Comparison of ENCODE assay signal across 27 cellular contexts in genomic region chr7:33210958-33211357, GRCh38.
"Had no signal": no experiment of that assay in that cellular context is flagged by ENCODE, and none has a peak within 500 bp of the region (broad histone marks: within the 10 kb centered on the region; RNA-seq: fewer than 3 reads in every experiment).

No MANE protein-coding gene starts in this region.

- H3K27ac ChIP-seq: stomach, suprapubic skin, testis, thoracic aorta, thyroid gland, tibial artery, tibial nerve, transverse colon, upper lobe of left lung, upper lobe of right lung, uterus, vagina had no signal

- ATAC-seq: stimulated activated effector memory CD8-positive, alpha-beta T cell treated with anti-CD3 and anti-CD28 coated beads, Interleukin-12 subunit alpha, Interleukin-12 subunit beta, amount 100 ng/mL, for 72 hours; stimulated activated memory B cell treated with anti-CD40 and anti-IgM and Interleukin-4, amounts not matched to agents 10 μg/mL and 1 μg/mL and 100 μg/mL, for 72 hours; stimulated activated naive B cell treated with anti-CD40 and anti-IgM and Interleukin-4, amounts not matched to agents 10 μg/mL and 1 μg/mL and 100 μg/mL, for 72 hours; stimulated activated naive CD8-positive, alpha-beta T cell treated with anti-CD3 and anti-CD28 coated beads, Interleukin-15, amount 100 ng/mL, for 72 hours; stimulated activated naive CD8-positive, alpha-beta T cell treated with anti-CD3 and anti-CD28 coated beads, Interleukin-15, Interleukin-2, amounts not matched to agents 100 U/mL and 50 U/mL, for 24 hours; upper lobe of right lung had no signal

- DNase-seq: stimulated activated CD4-positive, alpha-beta T cell treated with anti-CD3 and anti-CD28 coated beads, Interleukin-2, amount 100 ng/mL, for 48 hours; stimulated activated CD4-positive, alpha-beta T cell treated with anti-CD3 and anti-CD28 coated beads, Interleukin-4, amount 100 ng/mL, for 1 hour; stimulated activated CD4-positive, alpha-beta T cell treated with anti-CD3 and anti-CD28 coated beads, Interleukin-4, amount 100 ng/mL, for 24 hours; stimulated activated CD4-positive, alpha-beta T cell treated with anti-CD3 and anti-CD28 coated beads, Interleukin-4, amount 100 ng/mL, for 4 hours; stimulated activated CD8-positive, alpha-beta memory T cell treated with anti-CD3 and anti-CD28 coated beads, Interleukin-4, amount 100 ng/mL, for 48 hours; stimulated activated naive B cell treated with anti-CD40 and anti-IgM and Interleukin-4, amounts not matched to agents 10 μg/mL and 1 μg/mL and 100 μg/mL, for 72 hours; stimulated activated naive CD4-positive, alpha-beta T cell; stimulated activated naive CD4-positive, alpha-beta T cell treated with Interleukin-2 at 50 U/mL for 16 hours; stimulated activated naive CD8-positive, alpha-beta T cell treated with anti-CD3 and anti-CD28 coated beads, Interleukin-15, amount 100 ng/mL, for 72 hours; stimulated activated naive CD8-positive, alpha-beta T cell treated with anti-CD3 and anti-CD28 coated beads, Interleukin-15, Interleukin-2, amounts not matched to agents 100 U/mL and 50 U/mL, for 24 hours; stomach; substantia nigra; testis; thyroid gland; tibial artery; transverse colon; trophoblast cell; upper lobe of left lung; upper lobe of right lung; uterus had no signal

- H3K4me1 ChIP-seq: stomach, suprapubic skin, testis, thyroid gland, tibial artery, tibial nerve, transverse colon, upper lobe of left lung, upper lobe of right lung, uterus, vagina had no signal

- H3K9me3 ChIP-seq: thyroid gland, upper lobe of right lung had no signal

- H3K36me3 ChIP-seq: thyroid gland, upper lobe of left lung, upper lobe of right lung, uterus, vagina had no signal

- H3K4me3 ChIP-seq: stomach, suprapubic skin, testis, thoracic aorta, thyroid gland, tibial artery, tibial nerve, transverse colon, upper lobe of left lung, upper lobe of right lung, uterus, vagina had no signal

- H3K27me3 ChIP-seq: stomach, suprapubic skin, testis, thyroid gland, tibial artery, tibial nerve, transverse colon, upper lobe of left lung, upper lobe of right lung, uterus, vagina had no signal

- FAIRE-seq: urothelium cell line had no signal
